ENCODE assay signal across 8 cellular contexts in genomic region chr14:67837011-67837624, GRCh38. TPM values are rescaled to one million over a fixed set of nuclear protein-coding genes. Genes with fewer than 3 reads are reported as not detected.
DNase-seq lines count a peak whose midpoint lies in the region; ATAC-seq and TF ChIP-seq lines count a peak whose summit lies in the region.

No MANE protein-coding gene starts in this region.

- H3K4me3 ChIP-seq in HEK293 (ENCODE audit: low read depth, low read length), result no peak overlapping the region

- POLR2A ChIA-PET in HEK293 (lab: Yijun Ruan, JAX), result no interaction called here

- CTCF ChIA-PET in HEK293 (lab: Yijun Ruan, JAX), result interaction anchor here (0.5 to 2.3 kb wide), 27 partner anchors 8 to 1007 kb away, joined by 3 to 12 read pairs (median 3); no protein-coding TSS in a partner anchor
- CTCF ChIA-PET in activated naive CD4-positive, alpha-beta T cell treated with anti-CD3 and anti-CD28 coated beads, Interleukin-2, amount 10 ng/mL, durations not matched to agents 7 days and 5 days (lab: Charles Lee), result interaction anchor here (0.6 to 1.8 kb wide), 7 partner anchors 8 to 1007 kb away, joined by 3 to 4 read pairs (median 3); no protein-coding TSS in a partner anchor

- peaks cover 14 to 17% of the 10 kb centered on the region in 2 experiments for H3K36me3 ChIP-seq in HEK293 (ENCODE audit: control insufficient read depth in 2 of 2, insufficient read depth in 1 of 2, low read length in 2 of 2)

- no peak overlapping the region for H3K4me3 Mint-ChIP-seq in activated naive CD4-positive, alpha-beta T cell treated with anti-CD3 and anti-CD28 coated beads, Interleukin-2, amount 10 ng/mL, durations not matched to agents 7 days and 5 days

- DNase-seq in DMS114 treated with DMSO at 0.1 percent for 48 hours (lab: John Stamatoyannopoulos, UW; ENCODE audit: unreplicated experiment), result peak; percentile 44
- DNase-seq in NOMO-1 treated with dmso at 0.1 percent for 144 hours (lab: John Stamatoyannopoulos, UW; ENCODE audit: unreplicated experiment), result peak; percentile 14
- DNase-seq in activated naive CD4-positive, alpha-beta T cell treated with anti-CD3 and anti-CD28 coated beads, Interleukin-2, amount 10 ng/mL, durations not matched to agents 7 days and 5 days, result peak; percentile 62
- DNase-seq in left ventricle myocardium superior, result peak; percentile 26
- DNase-seq in stimulated activated CD4-positive, alpha-beta T cell treated with anti-CD3 and anti-CD28 coated beads, Interleukin-2, amount 100 ng/mL, for 24 hours, result peak; percentile 39 to 53

- no peaks in the 10 kb centered on the region for H3K27me3 Mint-ChIP-seq in activated naive CD4-positive, alpha-beta T cell treated with anti-CD3 and anti-CD28 coated beads, Interleukin-2, amount 10 ng/mL, durations not matched to agents 7 days and 5 days

- no peaks in the 10 kb centered on the region for H3K4me1 Mint-ChIP-seq in activated naive CD4-positive, alpha-beta T cell treated with anti-CD3 and anti-CD28 coated beads, Interleukin-2, amount 10 ng/mL, durations not matched to agents 7 days and 5 days

- ATAC-seq in left ventricle myocardium superior (no peak), GM19463 (IDR thresholded peaks at IDR 0.05; ENCODE audit: unreplicated experiment) (no peak), HG02884 (IDR thresholded peaks at IDR 0.05; ENCODE audit: unreplicated experiment) (no peak)

- intact Hi-C loops in left ventricle myocardium superior (cut with micrococcal nuclease), result no loop called here

- H3K9me3 Mint-ChIP-seq in activated naive CD4-positive, alpha-beta T cell treated with anti-CD3 and anti-CD28 coated beads, Interleukin-2, amount 10 ng/mL, durations not matched to agents 7 days and 5 days, result no peaks in the 10 kb centered on the region

- no peak overlapping the region for H3K27ac Mint-ChIP-seq in activated naive CD4-positive, alpha-beta T cell treated with anti-CD3 and anti-CD28 coated beads, Interleukin-2, amount 10 ng/mL, durations not matched to agents 7 days and 5 days

- H3K27ac ChIP-seq in HEK293 (ENCODE audit: extremely low read depth, low read depth, low read length), result no peak overlapping the region

- H3K36me3 Mint-ChIP-seq in activated naive CD4-positive, alpha-beta T cell treated with anti-CD3 and anti-CD28 coated beads, Interleukin-2, amount 10 ng/mL, durations not matched to agents 7 days and 5 days, result peaks cover 6% of the 10 kb centered on the region

- H3K9me3 ChIP-seq in HEK293 (ENCODE audit: control insufficient read depth, insufficient read depth, low read depth, low read length), result no peaks in the 10 kb centered on the region

- TF ChIP-seq CTCF in HEK293 (tag by site-specific recombination; IDR thresholded peaks at IDR 0.05), result peak; percentile 42

- H3K4me1 ChIP-seq in HEK293 (ENCODE audit: control insufficient read depth, insufficient read depth, low read length), result no peaks in the 10 kb centered on the region

TF ChIP-seq in HEK293, 187 proteins besides CTCF, POLR2A, EP300 and RAD21 (continues in another document):
- TF ChIP-seq ZNF174 (tag by site-specific recombination; IDR thresholded peaks at IDR 0.05) (no peak), ZNF792 (tag by site-specific recombination; IDR thresholded peaks at IDR 0.05) (no peak), ZSCAN30 (tag by site-specific recombination; IDR thresholded peaks at IDR 0.05) (no peak), ZNF223 (tag by site-specific recombination; IDR thresholded peaks at IDR 0.05) (no peak), ZNF664 (tag by site-specific recombination; IDR thresholded peaks at IDR 0.05) (0 out of 2 replicates have a peak, but pooled peaks have one; percentile 19), KLF8 (tag by site-specific recombination; IDR thresholded peaks at IDR 0.05) (peak; percentile 26; the same call in 1 of the 2 replicates), RBAK (tag by site-specific recombination; IDR thresholded peaks at IDR 0.05) (no peak), SCRT2 (tag by site-specific recombination; IDR thresholded peaks at IDR 0.05) (no peak), ZNF580 (tag by site-specific recombination; IDR thresholded peaks at IDR 0.05) (no peak), AEBP2 (tag by site-specific recombination; IDR thresholded peaks at IDR 0.05; ENCODE audit: borderline replicate concordance) (no peak), YY2 (tag by site-specific recombination; IDR thresholded peaks at IDR 0.05) (no peak), ZNF629 (tag by site-specific recombination; IDR thresholded peaks at IDR 0.05) (no peak), ZNF37A (tag by site-specific recombination; IDR thresholded peaks at IDR 0.05) (no peak), ZNF24 (tag by site-specific recombination; IDR thresholded peaks at IDR 0.05) (no peak), ZNF18 (tag by site-specific recombination; IDR thresholded peaks at IDR 0.05) (0 out of 2 replicates have a peak, but pooled peaks have one; percentile 50), ZNF626 (tag by site-specific recombination; IDR thresholded peaks at IDR 0.05) (no peak), ZBTB11 (tag by site-specific recombination; conservative IDR thresholded peaks at IDR 0.05; ENCODE audit: low read depth) (no peak), ZNF654 (tag by site-specific recombination; IDR thresholded peaks at IDR 0.05; ENCODE audit: low read depth) (peak; percentile 93), YY1 (tag by site-specific recombination; IDR thresholded peaks at IDR 0.05) (no peak), PRDM6 (tag by site-specific recombination; IDR thresholded peaks at IDR 0.05) (0 out of 2 replicates have a peak, but pooled peaks have one; percentile 18)

RNA-seq across cellular contexts. Expression of gene RAD51B, which starts 17.5 kb away (rescaled TPM):
- 3.2 TPM for total RNA-seq in left ventricle myocardium superior

RNA-seq across cellular contexts. Expression of gene ZFYVE26, which starts 20.7 kb away (rescaled TPM):
- 15.5 TPM for total RNA-seq in left ventricle myocardium superior
